In the genomic region with DNA sequence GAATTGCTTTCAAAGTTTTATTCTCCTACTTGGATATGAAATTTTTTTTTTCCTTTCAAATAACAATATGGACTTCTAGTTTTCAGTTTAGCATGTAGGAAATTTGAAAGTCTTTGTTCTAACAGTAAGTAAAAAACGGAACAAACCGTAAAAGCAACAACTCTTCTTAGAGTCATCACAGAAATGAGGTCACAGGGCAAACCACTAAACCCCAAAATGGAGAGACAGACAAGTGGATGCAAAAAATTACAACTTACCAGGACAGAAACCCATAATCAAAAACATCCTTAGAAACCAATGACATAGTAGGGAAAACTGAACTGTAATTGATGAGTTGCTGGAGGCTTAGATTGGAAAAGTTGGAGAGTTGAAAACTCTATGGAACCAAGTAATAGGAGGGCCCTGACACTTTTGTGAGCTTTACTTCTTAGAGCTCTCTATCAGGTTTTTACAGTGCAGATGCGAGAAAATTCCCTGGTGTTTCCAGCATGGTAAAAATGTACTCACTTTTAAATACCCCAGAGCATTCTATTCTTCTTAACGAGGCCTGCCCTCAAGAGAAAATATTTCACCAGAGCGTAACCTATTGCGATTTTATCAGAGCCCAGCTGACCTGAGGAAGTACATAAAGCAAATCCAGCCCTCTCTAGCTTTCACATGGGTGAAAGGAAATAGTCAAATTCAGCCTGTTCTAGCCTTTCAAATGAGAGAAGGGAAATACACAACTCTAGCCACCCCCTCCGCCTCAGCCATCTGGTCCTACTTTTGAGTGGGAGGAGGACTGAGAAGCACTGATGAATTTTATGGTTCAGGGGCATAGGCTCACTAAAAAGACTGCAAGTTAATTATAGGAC, we compare ENCODE assay signal across 12 cellular contexts. TPM values are rescaled to one million over a fixed set of nuclear protein-coding genes. Genes with fewer than 3 reads are reported as not detected.
A peak's percentile ranks its signal among the peaks of the same experiment; 100 is the strongest.
DNase-seq lines count a peak whose midpoint lies in the region; ATAC-seq and TF ChIP-seq lines count a peak whose summit lies in the region.
"Had no signal": no experiment of that assay in that cellular context is flagged by ENCODE, and none has a peak within 500 bp of the region (broad histone marks: within the 10 kb centered on the region; RNA-seq: fewer than 3 reads in every experiment).

No MANE protein-coding gene starts in this region.

- H3K9me3 Mint-ChIP-seq in naive thymus-derived CD8-positive, alpha-beta T cell: peaks cover 0 to 1% (median 0%) of the 10 kb centered on the region in 9 donors

- H3K36me3 ChIP-seq in Peyer's patch (no peaks in the 10 kb centered on the region), adrenal gland (replicated peaks in 1 of 2) (no peaks in the 10 kb centered on the region), vagina (no peaks in the 10 kb centered on the region)

- TF ChIP-seq POLR2A in Peyer's patch (IDR thresholded peaks at IDR 0.05): no peak
- no peak for TF ChIP-seq POLR2A in adrenal gland (IDR thresholded peaks at IDR 0.05)
- no peak for TF ChIP-seq POLR2A in vagina (IDR thresholded peaks at IDR 0.05)

- no peaks in the 10 kb centered on the region for H3K27me3 Mint-ChIP-seq in naive thymus-derived CD8-positive, alpha-beta T cell

- peaks cover 7 to 32% (median 22%) of the 10 kb centered on the region in 4 donors for H3K4me1 Mint-ChIP-seq in naive thymus-derived CD8-positive, alpha-beta T cell

- H3K4me1 ChIP-seq in Peyer's patch (no peaks in the 10 kb centered on the region), adrenal gland (replicated peaks in 1 of 2) (no peaks in the 10 kb centered on the region), vagina (no peaks in the 10 kb centered on the region)

- peak overlapping the region in 7 of 10 donors; percentile 1 to 43 (median 15) for H3K4me3 Mint-ChIP-seq in naive thymus-derived CD8-positive, alpha-beta T cell

- POLR2A ChIA-PET in naive thymus-derived CD8-positive, alpha-beta T cell (lab: Charles Lee): no interaction called here

- DNase-seq in Peyer's patch (peak in 2 of 3 donors; percentile 53 to 55), adrenal gland (no peak), vagina (ENCODE audit: extremely low spot score in 2 of 2) (no peak)
- peak in 3 of 10 donors; percentile 10 to 29 (median 11) for DNase-seq in naive thymus-derived CD8-positive, alpha-beta T cell
- no peak for DNase-seq in stimulated activated CD4-positive, alpha-beta T cell treated with anti-CD3 and anti-CD28 coated beads, Interleukin-4, amount 100 ng/mL, for 4 hours
- no peak for DNase-seq in stimulated activated CD4-positive, alpha-beta T cell treated with anti-CD3 and anti-CD28 coated beads, Interleukin-12 subunit alpha, Interleukin-12 subunit beta, amount 100 ng/mL, for 4 hours
- DNase-seq: NCI-H2029 treated with DMSO at 0.1 percent for 48 hours; right cardiac atrium; stimulated activated naive CD4-positive, alpha-beta T cell had no signal

- H3K9me3 ChIP-seq in Peyer's patch (no peaks in the 10 kb centered on the region), adrenal gland (replicated peaks in 1 of 3) (no peaks in the 10 kb centered on the region), vagina (no peaks in the 10 kb centered on the region)

- no peaks in the 10 kb centered on the region for H3K27me3 ChIP-seq in Peyer's patch
- no peaks in the 10 kb centered on the region for H3K27me3 ChIP-seq in adrenal gland
- no peaks in the 10 kb centered on the region for H3K27me3 ChIP-seq in vagina

- TF ChIP-seq CTCF in Peyer's patch (IDR thresholded peaks at IDR 0.05): no peak
- TF ChIP-seq CTCF in adrenal gland (IDR thresholded peaks at IDR 0.05): no peak
- TF ChIP-seq CTCF in vagina (IDR thresholded peaks at IDR 0.05): no peak

- H3K27ac ChIP-seq in Peyer's patch: peak overlapping the region in 3 of 4 donors; percentile 18 to 59 (median 52)
- no peak overlapping the region for H3K27ac ChIP-seq in adrenal gland
- no peak overlapping the region for H3K27ac ChIP-seq in vagina

- intact Hi-C loops in adrenal gland (cut with DNase I) (no loop called here), vagina (cut with DNase I) (no loop called here)

- H3K27ac Mint-ChIP-seq in naive thymus-derived CD8-positive, alpha-beta T cell: peak overlapping the region in 8 of 10 donors; percentile 10 to 69 (median 56)

- peaks cover 0 to 6% (median 0%) of the 10 kb centered on the region in 3 donors for H3K36me3 Mint-ChIP-seq in naive thymus-derived CD8-positive, alpha-beta T cell

- 75 to 83% (median 78%) methylated on average over 7 of the region's 7 CpGs for WGBS in adrenal gland, 4 donors

- no peak overlapping the region for H3K4me3 ChIP-seq in Peyer's patch
- H3K4me3 ChIP-seq in adrenal gland: no peak overlapping the region
- H3K4me3 ChIP-seq in vagina: no peak overlapping the region

- ATAC-seq in GM18867 (IDR thresholded peaks at IDR 0.05; ENCODE audit: unreplicated experiment) (peak; percentile 66), HG02759 (IDR thresholded peaks at IDR 0.05; ENCODE audit: unreplicated experiment) (peak; percentile 60)
- ATAC-seq in naive thymus-derived CD8-positive, alpha-beta T cell: peak; percentile 42 to 67
- ATAC-seq: right cardiac atrium had no signal

RNA-seq across cellular contexts. Expression of a gene that starts 39.2 kb away (rescaled TPM):
- 1 to 10 TPM in 1 of 4 donors, not detected in 3; 1.3 TPM for total RNA-seq in Peyer's patch
- total RNA-seq in naive thymus-derived CD8-positive, alpha-beta T cell: not detected
- not detected for polyA plus RNA-seq in naive thymus-derived CD8-positive, alpha-beta T cell
- total RNA-seq in adrenal gland: 1 to 10 TPM in 3 of 8 donors, under 1 TPM in 1, not detected in 4; 0.21 to 2.8 (median 1.1) TPM
- under 1 TPM; 0.29 to 0.64 (median 0.34) TPM for polyA plus RNA-seq in adrenal gland
- total RNA-seq in vagina: 7.4 TPM
- total RNA-seq: T-helper 2 cell treated with Interferon-gamma antibody and Interleukin-4, amounts not matched to agents 100 ng/mL and 5 ng/mL, for 36 hours had no signal

Comparison
In these comparisons a context has a peak if more than half of its experiments do, and no peak if none do; other contexts are left out.
1. DNase-seq: peak in Peyer's patch (2 of 3); none in adrenal gland (0 of 7), stimulated activated CD4-positive, alpha-beta T cell treated with anti-CD3 and anti-CD28 coated beads, Interleukin-4, amount 100 ng/mL, for 4 hours (0 of 2), vagina (0 of 2) and stimulated activated CD4-positive, alpha-beta T cell treated with anti-CD3 and anti-CD28 coated beads, Interleukin-12 subunit alpha, Interleukin-12 subunit beta, amount 100 ng/mL, for 4 hours (single experiment).
2. H3K27ac ChIP-seq: peak in Peyer's patch (3 of 4); none in adrenal gland (0 of 5) and vagina (single experiment).
3. Peak in every context shown above with its lines, with median percentiles within 50 percentile points of each other: ATAC-seq.